In genomic region chr22:44894782-44895181, GRCh38 we compare ENCODE assay signal across 15 cellular contexts.
A peak's percentile ranks its signal among the peaks of the same experiment; 100 is the strongest.
DNase-seq lines count a peak whose midpoint lies in the region; ATAC-seq and TF ChIP-seq lines count a peak whose summit lies in the region.
"Had no signal": no experiment of that assay in that cellular context is flagged by ENCODE, and none has a peak within 500 bp of the region (broad histone marks: within the 10 kb centered on the region; RNA-seq: fewer than 3 reads in every experiment).

No MANE protein-coding gene starts in this region.

- H3K9ac ChIP-seq in H9 (ENCODE audit: extremely low read depth, insufficient read length, low read length), result no peak overlapping the region
- no peak overlapping the region for H3K9ac ChIP-seq in mesendoderm (ENCODE audit: low read length)

- H3K36me3 Mint-ChIP-seq in H9 (ENCODE audit: insufficient read depth in 1 of 3, low read depth in 3 of 3), result peaks cover 11 to 47% (median 31%) of the 10 kb centered on the region in 3 experiments
- no peaks in the 10 kb centered on the region for H3K36me3 Mint-ChIP-seq in activated naive CD8-positive, alpha-beta T cell treated with anti-CD3 and anti-CD28 coated beads for 36 hours

- H2AFZ ChIP-seq in H9 (ENCODE audit: low read length), result no peak overlapping the region

- H3K9me3 ChIP-seq in H9 (ENCODE audit: control insufficient read depth, low read depth, low read length), result no peaks in the 10 kb centered on the region

- H2BK15ac ChIP-seq in H9 (ENCODE audit: low read depth, low read length) (no peak overlapping the region), mesendoderm (replicated peaks; ENCODE audit: low read depth) (no peak overlapping the region)

- TF ChIP-seq CTCF in GM13976 (IDR thresholded peaks at IDR 0.05; ENCODE audit: borderline replicate concordance, control extremely low read depth, extremely low read depth, insufficient read depth, missing control alignments) (no peak), H9 (conservative IDR thresholded peaks at IDR 0.05) (no peak), GM10266 (IDR thresholded peaks at IDR 0.05; ENCODE audit: control insufficient read depth, insufficient read depth, low read depth, missing control alignments) (no peak)

- no peak overlapping the region for H3K4me3 Mint-ChIP-seq in H9
- no peak overlapping the region for H3K4me3 Mint-ChIP-seq in activated naive CD8-positive, alpha-beta T cell treated with anti-CD3 and anti-CD28 coated beads for 36 hours
- H3K4me3 Mint-ChIP-seq: B cell; CD4-positive, alpha-beta T cell had no signal

- H3K23me2 ChIP-seq in H9 (ENCODE audit: insufficient read length, low read depth, low read length, poor library complexity, severe bottlenecking), result no peaks in the 10 kb centered on the region

- H3K23ac ChIP-seq in H9 (ENCODE audit: insufficient read length, low read depth, low read length) (no peak overlapping the region), mesendoderm (ENCODE audit: low read length) (no peak overlapping the region)

- H4K5ac ChIP-seq in H9 (ENCODE audit: insufficient read length, low read depth, low read length), result no peak overlapping the region
- no peak overlapping the region for H4K5ac ChIP-seq in mesendoderm (ENCODE audit: low read length)

- H4K8ac ChIP-seq in H9 (replicated peaks; ENCODE audit: insufficient read length, low read depth, low read length) (no peak overlapping the region), mesendoderm (ENCODE audit: low read depth, low read length) (no peak overlapping the region)

- no CpG with 5 or more reads among the region's 14 CpGs for WGBS in H9 (ENCODE audit: extremely low coverage, insufficient read length, low lambda C conversion rate)
- no CpG with 5 or more reads among the region's 14 CpGs for WGBS in mesendoderm (ENCODE audit: extremely low coverage, insufficient coverage, low lambda C conversion rate)

- H2BK5ac ChIP-seq in H9 (ENCODE audit: insufficient read length, low read length) (no peak overlapping the region), mesendoderm (ENCODE audit: low read length) (no peak overlapping the region)

- no peak overlapping the region for H3K4me2 ChIP-seq in H9 (ENCODE audit: insufficient read depth, insufficient read length, low read length)
- H3K4me2 ChIP-seq in mesendoderm (ENCODE audit: low read length), result no peak overlapping the region

- DNase-seq in GM13976 (ENCODE audit: low spot score) (peak; percentile 19), H9 (peak; percentile 28), iPS-NIHi11 (ENCODE audit: low spot score) (peak; percentile 18), mesendoderm (peak; percentile 9), NCI-H345 treated with DMSO at 0.1 percent for 48 hours (lab: John Stamatoyannopoulos, UW; ENCODE audit: unreplicated experiment) (no peak), GM10266 (ENCODE audit: extremely low spot score) (no peak)
- no peak for DNase-seq in activated naive CD8-positive, alpha-beta T cell treated with anti-CD3 and anti-CD28 coated beads for 36 hours
- DNase-seq: C1 segment of cervical spinal cord, Calu3, DMS 273 treated with DMSO at 0.1 percent for 48 hours, DMS79 had no signal

- H3K4ac ChIP-seq in H9 (ENCODE audit: low read depth, low read length) (no peak overlapping the region), mesendoderm (ENCODE audit: low read depth, low read length) (no peak overlapping the region)

- H3K18ac ChIP-seq in H9 (ENCODE audit: insufficient read length, low read depth, low read length), result no peak overlapping the region
- no peak overlapping the region for H3K18ac ChIP-seq in mesendoderm (ENCODE audit: low read length)

- no peak overlapping the region for H3T11ph ChIP-seq in H9 (ENCODE audit: low read length)

- no peak overlapping the region for H3K27ac ChIP-seq in H9 (ENCODE audit: insufficient read length, low read depth, low read length)
- no peak overlapping the region for H3K27ac ChIP-seq in mesendoderm (ENCODE audit: low read depth, low read length)

- no peaks in the 10 kb centered on the region for H3K4me1 ChIP-seq in H9 (ENCODE audit: insufficient read depth, low read length)
- H3K4me1 ChIP-seq in mesendoderm (ENCODE audit: control insufficient read depth, low read depth, low read length), result no peaks in the 10 kb centered on the region

- no peak for ATAC-seq in GM21390 (IDR thresholded peaks at IDR 0.05; ENCODE audit: unreplicated experiment)
- ATAC-seq: HepG2 had no signal

- no peak overlapping the region for H2BK12ac ChIP-seq in H9 (ENCODE audit: insufficient read length, low read depth, low read length)

- no peak overlapping the region for H3K56ac ChIP-seq in H9 (ENCODE audit: insufficient read length, low read depth, low read length)
- H3K56ac ChIP-seq in mesendoderm (ENCODE audit: low read length), result no peak overlapping the region

- H2BK120ac ChIP-seq in H9 (ENCODE audit: low read depth, low read length, poor library complexity, severe bottlenecking), result no peak overlapping the region
- H2BK120ac ChIP-seq in mesendoderm (ENCODE audit: low read depth, low read length), result no peak overlapping the region

- no peaks in the 10 kb centered on the region for H3K79me2 ChIP-seq in H9 (ENCODE audit: insufficient read depth, low read length)
- no peaks in the 10 kb centered on the region for H3K79me2 ChIP-seq in mesendoderm (ENCODE audit: control insufficient read depth, insufficient read depth, low read length)

- 0 out of 7 replicates have a peak overlapping the region, but pooled peaks of 1 of the 3 experiments have one; percentile 44 for H3K27ac Mint-ChIP-seq in H9
- no peak overlapping the region for H3K27ac Mint-ChIP-seq in activated naive CD8-positive, alpha-beta T cell treated with anti-CD3 and anti-CD28 coated beads for 36 hours
- H3K27ac Mint-ChIP-seq: B cell; CD4-positive, alpha-beta T cell had no signal

- H3K9me3 Mint-ChIP-seq in H9, result no peaks in the 10 kb centered on the region
- no peaks in the 10 kb centered on the region for H3K9me3 Mint-ChIP-seq in activated naive CD8-positive, alpha-beta T cell treated with anti-CD3 and anti-CD28 coated beads for 36 hours
- H3K9me3 Mint-ChIP-seq: CD4-positive, alpha-beta T cell had no signal

- H3K27me3 ChIP-seq in H9 (ENCODE audit: insufficient read depth, low read length), result no peaks in the 10 kb centered on the region
- no peaks in the 10 kb centered on the region for H3K27me3 ChIP-seq in mesendoderm (ENCODE audit: insufficient read depth, low read length, poor library complexity)

- peaks cover 9 to 12% of the 10 kb centered on the region in 2 experiments for H3K4me1 Mint-ChIP-seq in H9
- H3K4me1 Mint-ChIP-seq in activated naive CD8-positive, alpha-beta T cell treated with anti-CD3 and anti-CD28 coated beads for 36 hours, result no peaks in the 10 kb centered on the region
- H3K4me1 Mint-ChIP-seq: B cell had no signal

- in situ Hi-C loops in GM13976 (cut with MboI; ENCODE audit: low sequenced_read_pairs, unreplicated experiment), result no loop called here

- no peaks in the 10 kb centered on the region for H4K20me1 ChIP-seq in H9 (ENCODE audit: control insufficient read depth, insufficient read depth, insufficient read length)

- H3K4me3 ChIP-seq in mesendoderm (ENCODE audit: low read length), result no peak overlapping the region

- H3K27me3 Mint-ChIP-seq in H9 (ENCODE audit: low read depth), result no peaks in the 10 kb centered on the region
- H3K27me3 Mint-ChIP-seq in activated naive CD8-positive, alpha-beta T cell treated with anti-CD3 and anti-CD28 coated beads for 36 hours, result no peaks in the 10 kb centered on the region
- H3K27me3 Mint-ChIP-seq: B cell; CD4-positive, alpha-beta T cell had no signal

- no peaks in the 10 kb centered on the region for H3K36me3 ChIP-seq in mesendoderm (ENCODE audit: control insufficient read depth, insufficient read depth, low read length)

- no peak overlapping the region for H4K91ac ChIP-seq in H9 (ENCODE audit: insufficient read length, low read depth, low read length)

- H2AK5ac ChIP-seq in H9 (ENCODE audit: insufficient read length, low read length) (no peak overlapping the region), mesendoderm (ENCODE audit: low read length) (no peak overlapping the region)

- no peak overlapping the region for H2BK20ac ChIP-seq in H9 (ENCODE audit: low read depth, low read length, poor library complexity, severe bottlenecking)

- no peak overlapping the region; the same call in 1 of the 2 replicates for H3K14ac ChIP-seq in H9 (ENCODE audit: insufficient read depth, low read length)

- H3K79me1 ChIP-seq in H9 (ENCODE audit: insufficient read depth, low read depth, low read length, poor library complexity, severe bottlenecking) (no peaks in the 10 kb centered on the region), mesendoderm (ENCODE audit: low read length) (no peaks in the 10 kb centered on the region)

Comparison
In these comparisons a context has a peak if more than half of its experiments do, and no peak if none do; other contexts are left out.
1. DNase-seq: peak in GM13976 (single experiment), H9 (single experiment), iPS-NIHi11 (single experiment) and mesendoderm (single experiment); none in activated naive CD8-positive, alpha-beta T cell treated with anti-CD3 and anti-CD28 coated beads for 36 hours (single experiment), NCI-H345 treated with DMSO at 0.1 percent for 48 hours (single experiment) and GM10266 (single experiment).